ENCODE assay signal across 16 cellular contexts in genomic region chr2:38113999-38114708, GRCh38. TPM values are rescaled to one million over a fixed set of nuclear protein-coding genes. Genes with fewer than 3 reads are reported as not detected.
DNase-seq lines count a peak whose midpoint lies in the region; ATAC-seq, FAIRE-seq and TF ChIP-seq lines count a peak whose summit lies in the region.
"Had no signal": no experiment of that assay in that cellular context is flagged by ENCODE, and none has a peak within 500 bp of the region (broad histone marks: within the 10 kb centered on the region; RNA-seq: fewer than 3 reads in every experiment).

No MANE protein-coding gene starts in this region.

- FAIRE-seq in HepG2 (lab: Jason Lieb, UNC), result no peak
- FAIRE-seq: A549 had no signal

- TF ChIP-seq RAD21 in liver (IDR thresholded peaks at IDR 0.05), result peak in 1 of 2 donors; percentile 25
- TF ChIP-seq RAD21 in HepG2 (CRISPR knock-in tag; IDR thresholded peaks at IDR 0.05), result no peak

- DNase-seq in HepG2 (ENCODE audit: low spot score) (no peak), dorsolateral prefrontal cortex (no peak), mesendoderm (no peak)
- DNase-seq in stimulated activated CD4-positive, alpha-beta T cell treated with anti-CD3 and anti-CD28 coated beads, Interleukin-4, amount 100 ng/mL, for 4 hours, result no peak
- DNase-seq: activated CD4-positive, alpha-beta T cell treated with anti-CD3 and anti-CD28 coated beads, Interleukin-2, amount 50 U/mL, for 48 hours; DMS153; effector CD4-positive, alpha-beta T cell; naive thymus-derived CD8-positive, alpha-beta T cell; NCI-H1105; NCI-H526 treated with DMSO at 0.1 percent for 48 hours had no signal

- no peaks in the 10 kb centered on the region for H4K20me1 ChIP-seq in HepG2 (ENCODE audit: insufficient read depth, low read length)

- H3K4ac ChIP-seq in mesendoderm (ENCODE audit: low read depth, low read length), result peak overlapping the region; percentile 22

- H3K27me3 ChIP-seq in liver (ENCODE audit: control insufficient read depth in 4 of 4, insufficient read depth in 4 of 4, low read length in 3 of 4) (no peaks in the 10 kb centered on the region), HepG2 (ENCODE audit: control insufficient read depth in 1 of 2, insufficient read depth in 2 of 2, low read length in 2 of 2) (peaks cover 0 to 8% of the 10 kb centered on the region in 2 experiments; a peak in 1 of 5 replicates), dorsolateral prefrontal cortex (peaks cover 0 to 4% (median 0%) of the 10 kb centered on the region in 45 donors), mesendoderm (ENCODE audit: insufficient read depth, low read length, poor library complexity) (no peaks in the 10 kb centered on the region)

- no peak overlapping the region for H4K8ac ChIP-seq in mesendoderm (ENCODE audit: low read depth, low read length)

- H3K36me3 ChIP-seq in liver (ENCODE audit: control insufficient read depth in 4 of 4, insufficient read depth in 3 of 4, low read depth in 1 of 4, low read length in 3 of 4), result no peaks in the 10 kb centered on the region
- H3K36me3 ChIP-seq in HepG2 (replicated peaks in 1 of 2; ENCODE audit: control insufficient read depth in 1 of 2, insufficient read depth in 2 of 2, low read length in 2 of 2), result no peaks in the 10 kb centered on the region
- no peaks in the 10 kb centered on the region for H3K36me3 ChIP-seq in mesendoderm (ENCODE audit: control insufficient read depth, insufficient read depth, low read length)

- H3K4me3 ChIP-seq in liver (ENCODE audit: low read depth in 1 of 3, low read length in 3 of 3) (no peak overlapping the region), HepG2 (replicated peaks in 1 of 3; ENCODE audit: insufficient read depth in 1 of 3, low read depth in 2 of 3, low read length in 3 of 3) (no peak overlapping the region), dorsolateral prefrontal cortex (no peak overlapping the region), mesendoderm (ENCODE audit: low read length) (no peak overlapping the region)
- H3K4me3 ChIP-seq: A549 had no signal

- H3K4me1 ChIP-seq in liver (ENCODE audit: control insufficient read depth in 4 of 4, insufficient read depth in 4 of 4, low read length in 3 of 4) (peaks cover 12 to 44% (median 28%) of the 10 kb centered on the region in 4 donors), HepG2 (ENCODE audit: insufficient read depth, low read length) (peaks cover 10% of the 10 kb centered on the region), mesendoderm (ENCODE audit: control insufficient read depth, low read depth, low read length) (no peaks in the 10 kb centered on the region)

- H3K56ac ChIP-seq in mesendoderm (ENCODE audit: low read length), result peak overlapping the region; percentile 4

- H3K79me1 ChIP-seq in mesendoderm (ENCODE audit: low read length), result no peaks in the 10 kb centered on the region

- TF ChIP-seq EP300 in HepG2 (IDR thresholded peaks at IDR 0.05; ENCODE audit: low read depth in 2 of 2, low read length in 2 of 2) (no peak), HepG2 (CRISPR knock-in tag; IDR thresholded peaks at IDR 0.05; ENCODE audit: borderline replicate concordance) (no peak)

- H3K23ac ChIP-seq in mesendoderm (ENCODE audit: low read length), result no peak overlapping the region

- BruUV-seq in HepG2 (replicated peaks; lab: Mats Ljungman, UMichigan), result no TSS peak

- no peak for TF ChIP-seq CTCF in liver (IDR thresholded peaks at IDR 0.05; ENCODE audit: low read depth, low read length, missing input control)
- no peak for TF ChIP-seq CTCF in HepG2 (CRISPR knock-in tag; IDR thresholded peaks at IDR 0.05)
- TF ChIP-seq CTCF in dorsolateral prefrontal cortex (IDR thresholded peaks at IDR 0.05 in 54 of 56, conservative IDR thresholded peaks at IDR 0.05 in 2 of 56; ENCODE audit: low read depth in 1 of 56, partially characterized antibody in 56 of 56), result no peak

- H2AFZ ChIP-seq in HepG2 (ENCODE audit: low read length), result no peak overlapping the region

- H4K5ac ChIP-seq in mesendoderm (ENCODE audit: low read length), result no peak overlapping the region

- POLR2A ChIA-PET in HepG2 (lab: Yijun Ruan, JAX), result no interaction called here

- H3K27ac ChIP-seq in liver (ENCODE audit: low read depth in 1 of 2, low read length in 2 of 2) (peak overlapping the region; percentile 34 to 42), HepG2 (ENCODE audit: extremely low read length, insufficient read depth, low read length) (no peak overlapping the region), dorsolateral prefrontal cortex (peak overlapping the region in 46 of 59 donors; percentile 2 to 83 (median 60)), mesendoderm (ENCODE audit: low read depth, low read length) (no peak overlapping the region)

- H2BK5ac ChIP-seq in mesendoderm (ENCODE audit: low read length), result peak overlapping the region; percentile 12

- peak overlapping the region; percentile 6 for H2AK5ac ChIP-seq in mesendoderm (ENCODE audit: low read length)

- 53% methylated on average over 4 of the region's 4 CpGs for WGBS in liver
- WGBS in HepG2 (ENCODE audit: low lambda C conversion rate), result 28% methylated on average over 4 of the region's 4 CpGs
- WGBS in mesendoderm (ENCODE audit: extremely low coverage, insufficient coverage, low lambda C conversion rate), result no CpG with 5 or more reads among the region's 4 CpGs

- H3K9me3 ChIP-seq in liver (ENCODE audit: control insufficient read depth in 4 of 4, low read length in 3 of 4) (no peaks in the 10 kb centered on the region), HepG2 (ENCODE audit: low read length) (no peaks in the 10 kb centered on the region)

- no peak for TF ChIP-seq POLR2A in HepG2 (IDR thresholded peaks at IDR 0.05; ENCODE audit: insufficient read depth in 1 of 2, low read depth in 2 of 2, low read length in 2 of 2)

- H3K4me2 ChIP-seq in HepG2 (ENCODE audit: low read depth, low read length) (no peak overlapping the region), mesendoderm (ENCODE audit: low read length) (no peak overlapping the region)
- H3K4me2 ChIP-seq: A549 had no signal

- no peak overlapping the region for H2BK120ac ChIP-seq in mesendoderm (ENCODE audit: low read depth, low read length)

- H3K9ac ChIP-seq in liver (ENCODE audit: low read depth in 1 of 2, low read length in 2 of 2), result no peak overlapping the region
- no peak overlapping the region for H3K9ac ChIP-seq in HepG2 (ENCODE audit: insufficient read depth, low read depth, low read length)
- no peak overlapping the region for H3K9ac ChIP-seq in mesendoderm (ENCODE audit: low read length)

- ATAC-seq in HepG2 (no peak), HG02588 (IDR thresholded peaks at IDR 0.05; ENCODE audit: unreplicated experiment) (no peak), GM19467 (IDR thresholded peaks at IDR 0.05; ENCODE audit: unreplicated experiment) (no peak), GM21447 (IDR thresholded peaks at IDR 0.05; ENCODE audit: unreplicated experiment) (no peak)
- ATAC-seq: A549; activated naive CD4-positive, alpha-beta T cell treated with anti-CD3 and anti-CD28 coated beads, Interleukin-2, amount 50 U/mL, for 72 hours; naive thymus-derived CD8-positive, alpha-beta T cell had no signal

- CTCF ChIA-PET in HepG2 (lab: Yijun Ruan, JAX; ENCODE audit: low intra/inter-chr PET ratio, low total read pairs), result interaction anchor here (1.6 to 2.6 kb wide), 2 partner anchors 132 to 223 kb away, joined by 7 to 15 read pairs; no protein-coding TSS in a partner anchor

- H3K79me2 ChIP-seq in HepG2 (ENCODE audit: insufficient read depth, low read length) (no peaks in the 10 kb centered on the region), mesendoderm (ENCODE audit: control insufficient read depth, insufficient read depth, low read length) (no peaks in the 10 kb centered on the region)

- H3K18ac ChIP-seq in mesendoderm (ENCODE audit: low read length), result no peak overlapping the region

- intact Hi-C loops in HepG2 (cut with micrococcal nuclease; ENCODE audit: unreplicated experiment), result no loop called here
- intact Hi-C loops in dorsolateral prefrontal cortex (cut with DNase I), result no loop called here

- no peak overlapping the region for H2BK15ac ChIP-seq in mesendoderm (replicated peaks; ENCODE audit: low read depth)

- in situ Hi-C loops in HepG2 (cut with HindIII; ENCODE audit: extremely low pct_ligation_motif_present, low pct_unique_long_range_greater_than_20kb), result no loop called here

TF ChIP-seq in HepG2, 621 proteins besides CTCF, POLR2A, EP300 and RAD21:
- TF ChIP-seq SOX5 (CRISPR knock-in tag; IDR thresholded peaks at IDR 0.05; ENCODE audit: borderline replicate concordance), result no peak
- TF ChIP-seq ZNF563 (CRISPR knock-in tag; IDR thresholded peaks at IDR 0.05), result no peak

RNA-seq across cellular contexts. Expression of gene CYP1B1, which starts 38.2 kb away (rescaled TPM):
- 1 to 10 TPM in 1 of 2 donors, under 1 TPM in 1; 0.84 to 6.8 TPM for total RNA-seq in liver
- 1 to 10 TPM; 2.7 to 3.6 TPM for polyA plus RNA-seq in liver
- not detected in 2 replicates for total RNA-seq in HepG2 (2016; rRNA removed; fragmentation: Illumina TruSeq; extraction: Trizol)
- not detected in 2 replicates for total RNA-seq in HepG2 (2016; cell fraction: cytosol; rRNA removed; fragmentation: Illumina TruSeq; extraction: Trizol; ENCODE audit: low read depth)
- total RNA-seq in HepG2 (2016; cell fraction: insoluble cytoplasmic fraction; rRNA removed; fragmentation: Illumina TruSeq; extraction: Trizol), result not detected in 2 replicates
- not detected in 2 replicates for total RNA-seq in HepG2 (2016; cell fraction: membrane; rRNA removed; fragmentation: Illumina TruSeq; extraction: Trizol)
- 0.09 TPM in 1 of 2 replicates, not detected in the other for total RNA-seq in HepG2 (2016; cell fraction: nucleus; rRNA removed; fragmentation: Illumina TruSeq; extraction: Trizol)
- polyA plus RNA-seq in HepG2 (2011; rRNA removed), result not detected in 2 replicates
- not detected in 2 replicates for polyA plus RNA-seq in HepG2 (2011; cell fraction: cytosol; rRNA removed)
- not detected in 2 replicates for polyA plus RNA-seq in HepG2 (2011; cell fraction: nucleus; rRNA removed)
- not detected in 2 replicates for polyA plus RNA-seq in HepG2 (2012)
- polyA plus RNA-seq in HepG2 (2016; cell fraction: cytosol; fragmentation: Illumina TruSeq; extraction: Trizol; ENCODE audit: low read depth), result not detected in 2 replicates
- polyA plus RNA-seq in HepG2 (2016; cell fraction: insoluble cytoplasmic fraction; fragmentation: Illumina TruSeq; extraction: Trizol; ENCODE audit: low read depth), result not detected in 2 replicates
- polyA plus RNA-seq in HepG2 (2016; cell fraction: membrane; fragmentation: Illumina TruSeq; extraction: Trizol; ENCODE audit: low read depth), result not detected in 2 replicates
- polyA plus RNA-seq in HepG2 (2016; cell fraction: nucleus; fragmentation: Illumina TruSeq; extraction: Trizol; ENCODE audit: insufficient read depth, low read depth), result 0.11 TPM in 1 of 2 replicates, not detected in the other
- polyA minus RNA-seq in HepG2 (2011; rRNA and poly(A)+ RNA removed; ENCODE audit: low replicate concordance), result 7.5 TPM in 1 of 2 replicates, not detected in the other
- polyA minus RNA-seq in HepG2 (2011; cell fraction: cytosol; rRNA and poly(A)+ RNA removed), result not detected in 2 replicates
- not detected in 2 replicates for polyA minus RNA-seq in HepG2 (2011; cell fraction: nucleus; rRNA and poly(A)+ RNA removed)
- total RNA-seq in dorsolateral prefrontal cortex, result 10 to 100 TPM in 71 of 120 experiments, 1 to 10 TPM in 49; 3.5 to 70.6 (median 10.8) TPM
- 35.6 TPM for polyA plus RNA-seq in mesendoderm (2013, experiment 1 of 2)
- 35.0 TPM for polyA plus RNA-seq in mesendoderm (2013, experiment 2 of 2)

Comparison
In these comparisons a context has a peak if more than half of its experiments do, and no peak if none do; other contexts are left out.
1. H3K27ac ChIP-seq: peak in liver (2 of 2) and dorsolateral prefrontal cortex (46 of 59); none in HepG2 (single experiment) and mesendoderm (single experiment).